25 cellular contexts compared by ENCODE assay signal in the genomic region with DNA sequence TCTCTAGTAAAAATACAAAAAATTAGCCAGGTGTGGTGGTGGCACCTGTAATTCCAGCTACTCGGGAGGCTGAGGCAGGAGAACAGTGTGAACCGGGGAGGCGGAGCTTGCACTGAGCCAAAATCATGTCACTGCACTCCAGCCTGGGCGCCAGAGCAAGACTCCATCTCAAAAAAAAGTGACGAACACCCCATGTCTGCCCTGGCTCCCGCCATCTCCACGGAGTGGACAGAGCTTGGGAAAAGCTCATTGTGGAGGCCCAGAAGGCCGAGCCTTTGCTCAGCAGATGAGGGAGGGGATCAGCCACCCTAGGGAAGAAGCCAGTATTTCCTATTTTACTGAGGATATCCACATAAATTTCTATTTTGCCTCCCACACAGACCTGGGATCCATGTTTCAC.
"Had no signal": no experiment of that assay in that cellular context is flagged by ENCODE, and none has a peak within 500 bp of the region (broad histone marks: within the 10 kb centered on the region; RNA-seq: fewer than 3 reads in every experiment).

No MANE protein-coding gene starts in this region.

- H3K9me3 ChIP-seq: heart right ventricle, left ventricle myocardium inferior, mucosa of descending colon, pancreas, right atrium auricular region, tibial nerve, uterus had no signal

- H3K4me1 Mint-ChIP-seq: stimulated activated memory B cell treated with anti-CD40 and anti-IgM and Interleukin-4, amounts not matched to agents 10 μg/mL and 1 μg/mL and 100 μg/mL, for 72 hours had no signal

- H3K27ac ChIP-seq: heart right ventricle, hepatocyte, left ventricle myocardium inferior, pancreas, right atrium auricular region, tibial nerve had no signal

- H3K27ac Mint-ChIP-seq: naive thymus-derived CD4-positive, alpha-beta T cell; natural killer cell treated with Interleukin-12 subunit alpha and Interleukin-12 subunit beta and Interleukin-15 and Interleukin-18, amount 100 ng/mL, for 72 hours; stimulated activated memory B cell treated with anti-CD40 and anti-IgM and Interleukin-4, amounts not matched to agents 10 μg/mL and 1 μg/mL and 100 μg/mL, for 72 hours; stimulated activated naive CD8-positive, alpha-beta T cell treated with anti-CD3 and anti-CD28 coated beads, Interleukin-15, amount 100 ng/mL, for 72 hours had no signal

- H3K4me3 Mint-ChIP-seq: naive thymus-derived CD4-positive, alpha-beta T cell; natural killer cell treated with Interleukin-12 subunit alpha and Interleukin-12 subunit beta and Interleukin-15 and Interleukin-18, amount 100 ng/mL, for 72 hours; stimulated activated memory B cell treated with anti-CD40 and anti-IgM and Interleukin-4, amounts not matched to agents 10 μg/mL and 1 μg/mL and 100 μg/mL, for 72 hours; stimulated activated naive CD8-positive, alpha-beta T cell treated with anti-CD3 and anti-CD28 coated beads, Interleukin-15, amount 100 ng/mL, for 72 hours; type B pancreatic cell had no signal

- H3K4me3 ChIP-seq: heart right ventricle, hepatocyte, left ventricle myocardium inferior, lung, mucosa of descending colon, pancreas, right atrium auricular region, smooth muscle cell, tibial nerve, uterus had no signal

- H3K27me3 ChIP-seq: heart right ventricle, hepatocyte, pancreas, right atrium auricular region, tibial nerve, uterus had no signal

- H3K4me2 ChIP-seq: hepatocyte, smooth muscle cell had no signal

- DNase-seq: heart right ventricle; islet precursor cell; left ventricle myocardium inferior; mesendoderm; midbrain; mucosa of descending colon; naive thymus-derived CD4-positive, alpha-beta T cell; pancreas; posterior cingulate gyrus; stimulated activated CD4-positive, alpha-beta T cell treated with anti-CD3 and anti-CD28 coated beads, Interleukin-1b, Interleukin-23, amount 100 ng/mL, for 48 hours; stimulated activated CD4-positive, alpha-beta T cell treated with anti-CD3 and anti-CD28 coated beads, Interleukin-2, amount 100 ng/mL, for 48 hours; stimulated activated CD4-positive, alpha-beta T cell treated with anti-CD3 and anti-CD28 coated beads, Interleukin-4, amount 100 ng/mL, for 4 hours; stimulated activated CD8-positive, alpha-beta memory T cell treated with anti-CD3 and anti-CD28 coated beads, Interleukin-4, amount 100 ng/mL, for 48 hours; stimulated activated naive CD4-positive, alpha-beta T cell treated with Interleukin-2 at 50 U/mL for 16 hours; stimulated activated naive CD8-positive, alpha-beta T cell treated with anti-CD3 and anti-CD28 coated beads, Interleukin-15, amount 100 ng/mL, for 72 hours; substantia nigra; uterus had no signal

- H3K36me3 ChIP-seq: heart right ventricle, left ventricle myocardium inferior, pancreas, right atrium auricular region, tibial nerve, uterus had no signal

- H3K4me1 ChIP-seq: pancreas, uterus had no signal

- ATAC-seq: heart right ventricle; mucosa of descending colon; naive thymus-derived CD4-positive, alpha-beta T cell; natural killer cell treated with Interleukin-12 subunit alpha and Interleukin-12 subunit beta and Interleukin-15 and Interleukin-18, amount 100 ng/mL, for 72 hours; pancreas; stimulated activated memory B cell treated with anti-CD40 and anti-IgM and Interleukin-4, amounts not matched to agents 10 μg/mL and 1 μg/mL and 100 μg/mL, for 72 hours; stimulated activated naive CD8-positive, alpha-beta T cell treated with anti-CD3 and anti-CD28 coated beads, Interleukin-15, amount 100 ng/mL, for 72 hours had no signal

- H3K36me3 Mint-ChIP-seq: naive thymus-derived CD4-positive, alpha-beta T cell; natural killer cell treated with Interleukin-12 subunit alpha and Interleukin-12 subunit beta and Interleukin-15 and Interleukin-18, amount 100 ng/mL, for 72 hours; stimulated activated memory B cell treated with anti-CD40 and anti-IgM and Interleukin-4, amounts not matched to agents 10 μg/mL and 1 μg/mL and 100 μg/mL, for 72 hours; type B pancreatic cell had no signal

- H3K9me3 Mint-ChIP-seq: naive thymus-derived CD4-positive, alpha-beta T cell; natural killer cell treated with Interleukin-12 subunit alpha and Interleukin-12 subunit beta and Interleukin-15 and Interleukin-18, amount 100 ng/mL, for 72 hours; stimulated activated memory B cell treated with anti-CD40 and anti-IgM and Interleukin-4, amounts not matched to agents 10 μg/mL and 1 μg/mL and 100 μg/mL, for 72 hours; stimulated activated naive CD8-positive, alpha-beta T cell treated with anti-CD3 and anti-CD28 coated beads, Interleukin-15, amount 100 ng/mL, for 72 hours; type B pancreatic cell had no signal

- H2AFZ ChIP-seq: hepatocyte had no signal

- H3K27me3 Mint-ChIP-seq: type B pancreatic cell had no signal
